ENCODE assay signal across 2 cellular contexts in the genomic region with DNA sequence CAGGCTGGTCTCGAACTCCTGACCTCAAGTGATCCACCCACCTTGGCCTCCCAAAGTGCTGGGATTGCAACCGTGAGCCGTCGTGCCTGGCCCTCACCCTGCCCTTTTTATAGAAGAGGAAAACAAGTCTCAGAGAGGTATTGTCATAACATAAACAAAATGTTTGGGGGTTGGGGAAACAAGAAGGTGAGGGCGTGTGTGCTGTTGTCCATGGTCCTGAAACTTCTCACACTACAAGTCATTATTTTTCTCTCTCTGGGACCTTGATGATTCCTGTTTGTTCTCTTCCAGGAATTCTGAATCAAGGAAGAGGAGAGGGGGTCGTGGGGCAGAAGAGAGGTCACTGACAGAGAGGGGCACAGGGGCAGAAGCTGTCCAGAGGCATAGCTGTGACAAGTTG.
TF ChIP-seq lines count a peak whose summit lies in the region.

No MANE protein-coding gene starts in this region.

TF ChIP-seq in GM12878, 131 proteins besides CTCF, POLR2A, EP300 and RAD21:
- TF ChIP-seq, protein P1, sequence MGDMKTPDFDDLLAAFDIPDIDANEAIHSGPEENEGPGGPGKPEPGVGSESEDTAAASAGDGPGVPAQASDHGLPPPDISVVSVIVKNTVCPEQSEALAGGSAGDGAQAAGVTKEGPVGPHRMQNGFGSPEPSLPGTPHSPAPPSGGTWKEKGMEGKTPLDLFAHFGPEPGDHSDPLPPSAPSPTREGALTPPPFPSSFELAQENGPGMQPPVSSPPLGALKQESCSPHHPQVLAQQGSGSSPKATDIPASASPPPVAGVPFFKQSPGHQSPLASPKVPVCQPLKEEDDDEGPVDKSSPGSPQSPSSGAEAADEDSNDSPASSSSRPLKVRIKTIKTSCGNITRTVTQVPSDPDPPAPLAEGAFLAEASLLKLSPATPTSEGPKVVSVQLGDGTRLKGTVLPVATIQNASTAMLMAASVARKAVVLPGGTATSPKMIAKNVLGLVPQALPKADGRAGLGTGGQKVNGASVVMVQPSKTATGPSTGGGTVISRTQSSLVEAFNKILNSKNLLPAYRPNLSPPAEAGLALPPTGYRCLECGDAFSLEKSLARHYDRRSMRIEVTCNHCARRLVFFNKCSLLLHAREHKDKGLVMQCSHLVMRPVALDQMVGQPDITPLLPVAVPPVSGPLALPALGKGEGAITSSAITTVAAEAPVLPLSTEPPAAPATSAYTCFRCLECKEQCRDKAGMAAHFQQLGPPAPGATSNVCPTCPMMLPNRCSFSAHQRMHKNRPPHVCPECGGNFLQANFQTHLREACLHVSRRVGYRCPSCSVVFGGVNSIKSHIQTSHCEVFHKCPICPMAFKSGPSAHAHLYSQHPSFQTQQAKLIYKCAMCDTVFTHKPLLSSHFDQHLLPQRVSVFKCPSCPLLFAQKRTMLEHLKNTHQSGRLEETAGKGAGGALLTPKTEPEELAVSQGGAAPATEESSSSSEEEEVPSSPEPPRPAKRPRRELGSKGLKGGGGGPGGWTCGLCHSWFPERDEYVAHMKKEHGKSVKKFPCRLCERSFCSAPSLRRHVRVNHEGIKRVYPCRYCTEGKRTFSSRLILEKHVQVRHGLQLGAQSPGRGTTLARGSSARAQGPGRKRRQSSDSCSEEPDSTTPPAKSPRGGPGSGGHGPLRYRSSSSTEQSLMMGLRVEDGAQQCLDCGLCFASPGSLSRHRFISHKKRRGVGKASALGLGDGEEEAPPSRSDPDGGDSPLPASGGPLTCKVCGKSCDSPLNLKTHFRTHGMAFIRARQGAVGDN (IDR thresholded peaks at IDR 0.05): no peak
- TF ChIP-seq ZNF217 (IDR thresholded peaks at IDR 0.05) (no peak), REST (IDR thresholded peaks at IDR 0.05; ENCODE audit: low read depth, low read length) (peak; percentile 84)

TF ChIP-seq in liver, 16 proteins besides CTCF, POLR2A, EP300 and RAD21 (continued from another document):
- peak; percentile 98 for TF ChIP-seq REST (IDR thresholded peaks at IDR 0.05)
